In the genomic region with DNA sequence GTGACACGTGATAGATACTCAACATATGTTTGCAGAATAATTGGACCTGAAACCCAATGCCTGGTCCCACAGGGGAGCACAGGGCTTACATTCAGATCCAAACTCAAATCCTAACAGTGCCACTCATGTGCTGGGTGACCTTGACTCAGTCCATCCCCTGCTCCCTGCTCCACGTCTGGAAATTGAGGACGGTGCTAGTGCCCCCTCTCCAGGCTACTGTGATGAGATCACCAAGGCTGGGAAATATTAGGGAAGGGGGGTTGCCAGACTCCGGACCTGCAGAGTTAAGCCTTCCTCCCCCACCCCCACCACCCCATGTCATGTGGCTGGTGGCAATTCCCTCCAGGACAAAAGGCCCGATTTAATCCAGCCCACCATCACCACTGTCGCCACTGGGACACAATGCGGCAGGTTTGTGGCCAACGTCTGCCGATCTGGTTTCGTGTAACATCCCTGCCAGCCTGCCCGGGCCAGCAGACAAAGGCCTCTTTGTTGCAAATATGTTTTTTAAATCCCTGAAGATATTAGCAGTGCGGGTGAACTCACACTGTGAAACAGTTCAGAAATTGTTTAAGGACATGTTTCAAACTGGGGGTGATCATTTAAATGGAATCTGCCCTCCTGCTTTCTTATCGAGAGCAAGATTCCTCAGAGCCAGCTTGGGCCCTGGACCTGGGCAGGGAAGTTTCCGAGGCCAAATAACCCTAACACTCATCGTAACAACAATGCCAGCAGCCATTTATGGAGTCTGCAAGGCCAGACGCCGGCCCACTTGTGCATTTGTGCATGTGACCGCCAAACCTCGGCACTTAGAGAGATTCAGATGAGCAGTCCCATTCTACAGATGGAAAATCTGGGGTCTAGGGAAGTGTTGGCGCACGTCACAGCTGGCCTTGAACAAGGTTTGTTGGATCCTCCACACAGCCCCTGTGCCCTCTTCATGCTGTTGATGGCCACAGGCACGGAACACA, we compare ENCODE assay signal across 21 cellular contexts. TPM values are rescaled to one million over a fixed set of nuclear protein-coding genes. Genes with fewer than 3 reads are reported as not detected.
DNase-seq lines count a peak whose midpoint lies in the region; ATAC-seq, FAIRE-seq and TF ChIP-seq lines count a peak whose summit lies in the region.
"Had no signal": no experiment of that assay in that cellular context is flagged by ENCODE, and none has a peak within 500 bp of the region (broad histone marks: within the 10 kb centered on the region; RNA-seq: fewer than 3 reads in every experiment).

No MANE protein-coding gene starts in this region.

- ATAC-seq in HepG2 (peak; percentile 76), right lobe of liver (no peak), HG02884 (IDR thresholded peaks at IDR 0.05; ENCODE audit: unreplicated experiment) (no peak)
- ATAC-seq in central memory CD8-positive, alpha-beta T cell (replicated peaks; ENCODE audit: extremely low read depth, poor library complexity, severe bottlenecking), result no peak
- no peak for ATAC-seq in CD8-positive, alpha-beta T cell
- ATAC-seq: T-cell had no signal

- H3K9me3 Mint-ChIP-seq in central memory CD8-positive, alpha-beta T cell, result no peaks in the 10 kb centered on the region
- peaks cover 7% of the 10 kb centered on the region for H3K9me3 Mint-ChIP-seq in nephron
- H3K9me3 Mint-ChIP-seq in CD8-positive, alpha-beta T cell, result peaks cover 3% of the 10 kb centered on the region
- H3K9me3 Mint-ChIP-seq: activated naive CD4-positive, alpha-beta T cell treated with anti-CD3 and anti-CD28 coated beads, Interleukin-2, amount 10 ng/mL, durations not matched to agents 7 days and 5 days; CD4-positive, alpha-beta memory T cell had no signal

- DNase-seq in HepG2 (ENCODE audit: low spot score), result peak; percentile 52
- DNase-seq in right lobe of liver, result no peak
- no peak for DNase-seq in central memory CD8-positive, alpha-beta T cell (ENCODE audit: low spot score in 2 of 2)
- DNase-seq in NAMALWA (ENCODE audit: low spot score), result no peak
- DNase-seq in CD8-positive, alpha-beta T cell, result no peak
- no peak for DNase-seq in T-helper 1 cell
- DNase-seq: activated CD4-positive, alpha-beta T cell treated with anti-CD3 and anti-CD28 coated beads, Interleukin-2, amount 50 U/mL, for 48 hours; activated naive CD4-positive, alpha-beta T cell treated with anti-CD3 and anti-CD28 coated beads, Interleukin-2, amount 10 ng/mL, durations not matched to agents 7 days and 5 days; activated T-cell treated with anti-CD3 and anti-CD28 coated beads, Interleukin-2, amount 50 U/mL, for 1 hour; CD4-positive, alpha-beta memory T cell; NCI-H187 treated with DMSO at 0.1 percent for 48 hours; NCI-H774; nephron progenitor cell; sigmoid colon; stimulated activated CD4-positive, alpha-beta T cell treated with anti-CD3 and anti-CD28 coated beads, Interleukin-2, amount 100 ng/mL, for 24 hours; stomach; T-cell had no signal

- peaks cover 15% of the 10 kb centered on the region for H3K4me1 ChIP-seq in HepG2 (ENCODE audit: insufficient read depth, low read length)
- H3K4me1 ChIP-seq in right lobe of liver, result no peaks in the 10 kb centered on the region
- no peaks in the 10 kb centered on the region for H3K4me1 ChIP-seq in CD8-positive, alpha-beta T cell (ENCODE audit: insufficient read depth, low read length)
- H3K4me1 ChIP-seq: sigmoid colon, stomach had no signal

- H3K36me3 ChIP-seq in HepG2 (replicated peaks in 1 of 2; ENCODE audit: control insufficient read depth in 1 of 2, insufficient read depth in 2 of 2, low read length in 2 of 2) (no peaks in the 10 kb centered on the region), right lobe of liver (no peaks in the 10 kb centered on the region)
- no peaks in the 10 kb centered on the region for H3K36me3 ChIP-seq in CD8-positive, alpha-beta T cell (ENCODE audit: insufficient read depth, low read length)
- H3K36me3 ChIP-seq: sigmoid colon, stomach had no signal

- WGBS in HepG2 (ENCODE audit: low lambda C conversion rate), result 13% methylated on average over 19 of the region's 22 CpGs
- 86% methylated on average over 11 of the region's 22 CpGs for WGBS in right lobe of liver (ENCODE audit: insufficient coverage, low coverage, low lambda C conversion rate, missing lambda C conversion rate)

- TF ChIP-seq POLR2A in HepG2 (IDR thresholded peaks at IDR 0.05; ENCODE audit: insufficient read depth in 1 of 2, low read depth in 2 of 2, low read length in 2 of 2) (no peak), right lobe of liver (IDR thresholded peaks at IDR 0.05) (no peak)

- TF ChIP-seq EP300 in HepG2 (IDR thresholded peaks at IDR 0.05; ENCODE audit: low read depth in 2 of 2, low read length in 2 of 2), result no peak
- no peak for TF ChIP-seq EP300 in HepG2 (CRISPR knock-in tag; IDR thresholded peaks at IDR 0.05; ENCODE audit: borderline replicate concordance)

- no peak overlapping the region for H2AFZ ChIP-seq in HepG2 (ENCODE audit: low read length)

- no peaks in the 10 kb centered on the region for H3K27me3 ChIP-seq in HepG2 (ENCODE audit: control insufficient read depth in 1 of 2, insufficient read depth in 2 of 2, low read length in 2 of 2)
- no peaks in the 10 kb centered on the region for H3K27me3 ChIP-seq in right lobe of liver
- no peaks in the 10 kb centered on the region for H3K27me3 ChIP-seq in CD8-positive, alpha-beta T cell (ENCODE audit: insufficient read depth, low read length)
- H3K27me3 ChIP-seq: sigmoid colon, stomach had no signal

- H3K9me3 ChIP-seq in HepG2 (ENCODE audit: low read length) (no peaks in the 10 kb centered on the region), right lobe of liver (no peaks in the 10 kb centered on the region)
- H3K9me3 ChIP-seq in CD8-positive, alpha-beta T cell (ENCODE audit: low read length), result no peaks in the 10 kb centered on the region
- H3K9me3 ChIP-seq: sigmoid colon, stomach had no signal

- H3K4me1 Mint-ChIP-seq in central memory CD8-positive, alpha-beta T cell, result no peaks in the 10 kb centered on the region
- H3K4me1 Mint-ChIP-seq in nephron, result no peaks in the 10 kb centered on the region
- no peaks in the 10 kb centered on the region for H3K4me1 Mint-ChIP-seq in CD8-positive, alpha-beta T cell (ENCODE audit: low read depth)
- H3K4me1 Mint-ChIP-seq: activated naive CD4-positive, alpha-beta T cell treated with anti-CD3 and anti-CD28 coated beads, Interleukin-2, amount 10 ng/mL, durations not matched to agents 7 days and 5 days; CD4-positive, alpha-beta memory T cell; nephron progenitor cell; T-cell had no signal

- BruUV-seq in HepG2 (replicated peaks; lab: Mats Ljungman, UMichigan), result no TSS peak

- H3K4me3 Mint-ChIP-seq in central memory CD8-positive, alpha-beta T cell, result no peak overlapping the region
- H3K4me3 Mint-ChIP-seq in nephron, result no peak overlapping the region
- no peak overlapping the region for H3K4me3 Mint-ChIP-seq in CD8-positive, alpha-beta T cell
- H3K4me3 Mint-ChIP-seq: activated naive CD4-positive, alpha-beta T cell treated with anti-CD3 and anti-CD28 coated beads, Interleukin-2, amount 10 ng/mL, durations not matched to agents 7 days and 5 days; CD4-positive, alpha-beta memory T cell; nephron progenitor cell; T-cell had no signal

- no peak for TF ChIP-seq RAD21 in HepG2 (CRISPR knock-in tag; IDR thresholded peaks at IDR 0.05)

- H3K4me3 ChIP-seq in HepG2 (replicated peaks in 1 of 3; ENCODE audit: insufficient read depth in 1 of 3, low read depth in 2 of 3, low read length in 3 of 3), result peak overlapping the region in 2 of 3 experiments; percentile 14 to 50; a peak in 3 of 6 replicates
- no peak overlapping the region for H3K4me3 ChIP-seq in right lobe of liver
- H3K4me3 ChIP-seq in CD8-positive, alpha-beta T cell (ENCODE audit: low read depth, low read length), result no peak overlapping the region
- H3K4me3 ChIP-seq: lung, sigmoid colon, stomach had no signal

- TF ChIP-seq CTCF in HepG2 (CRISPR knock-in tag; IDR thresholded peaks at IDR 0.05), result peak; percentile 42; the same call in 1 of the 2 replicates
- TF ChIP-seq CTCF in right lobe of liver (IDR thresholded peaks at IDR 0.05), result no peak
- no peak for TF ChIP-seq CTCF in nephron (IDR thresholded peaks at IDR 0.05; ENCODE audit: unreplicated experiment in 3 of 3)
- no peak for TF ChIP-seq CTCF in CD8-positive, alpha-beta T cell (IDR thresholded peaks at IDR 0.05)

- intact Hi-C loops in HepG2 (cut with micrococcal nuclease; ENCODE audit: unreplicated experiment) (no loop called here), right lobe of liver (cut with DNase I) (no loop called here)
- intact Hi-C loops in CD8-positive, alpha-beta T cell (cut with DNase I, micrococcal nuclease), result no loop called here

- FAIRE-seq in HepG2 (lab: Jason Lieb, UNC), result no peak

- no peaks in the 10 kb centered on the region for H3K36me3 Mint-ChIP-seq in central memory CD8-positive, alpha-beta T cell (ENCODE audit: insufficient read depth)
- H3K36me3 Mint-ChIP-seq in nephron (ENCODE audit: low read depth), result no peaks in the 10 kb centered on the region
- H3K36me3 Mint-ChIP-seq in CD8-positive, alpha-beta T cell, result no peaks in the 10 kb centered on the region
- H3K36me3 Mint-ChIP-seq: T-cell had no signal

- H3K9ac ChIP-seq in HepG2 (ENCODE audit: insufficient read depth, low read depth, low read length), result peak overlapping the region; percentile 16

- in situ Hi-C loops in HepG2 (cut with HindIII; ENCODE audit: extremely low pct_ligation_motif_present, low pct_unique_long_range_greater_than_20kb), result loop anchor here (25.0 kb wide), 1 partner anchor 1059 kb away; no protein-coding TSS in a partner anchor

- H3K4me2 ChIP-seq in HepG2 (ENCODE audit: low read depth, low read length), result peak overlapping the region; percentile 63

- no peaks in the 10 kb centered on the region for H3K79me2 ChIP-seq in HepG2 (ENCODE audit: insufficient read depth, low read length)

- H3K27ac ChIP-seq in HepG2 (ENCODE audit: extremely low read length, insufficient read depth, low read length) (no peak overlapping the region), right lobe of liver (no peak overlapping the region)
- no peak overlapping the region for H3K27ac ChIP-seq in CD8-positive, alpha-beta T cell (ENCODE audit: low read depth, low read length)
- H3K27ac ChIP-seq: sigmoid colon, stomach, VCaP had no signal

- no peaks in the 10 kb centered on the region for H4K20me1 ChIP-seq in HepG2 (ENCODE audit: insufficient read depth, low read length)

- POLR2A ChIA-PET in HepG2 (lab: Yijun Ruan, JAX), result no interaction called here
- POLR2A ChIA-PET in CD8-positive, alpha-beta T cell (lab: Charles Lee), result no interaction called here

- CTCF ChIA-PET in HepG2 (lab: Yijun Ruan, JAX; ENCODE audit: low intra/inter-chr PET ratio, low total read pairs), result no interaction called here
- CTCF ChIA-PET in CD8-positive, alpha-beta T cell (lab: Charles Lee), result no interaction called here

- peaks cover 14% of the 10 kb centered on the region for H3K27me3 Mint-ChIP-seq in central memory CD8-positive, alpha-beta T cell
- H3K27me3 Mint-ChIP-seq in nephron (ENCODE audit: low read depth), result peaks cover 8% of the 10 kb centered on the region
- peaks cover 5% of the 10 kb centered on the region for H3K27me3 Mint-ChIP-seq in CD8-positive, alpha-beta T cell (ENCODE audit: low read depth)

- H3K27ac Mint-ChIP-seq in central memory CD8-positive, alpha-beta T cell (ENCODE audit: low read depth), result peak overlapping the region; percentile 8
- peak overlapping the region; percentile 59 to 81 (median 63) for H3K27ac Mint-ChIP-seq in nephron
- no peak overlapping the region for H3K27ac Mint-ChIP-seq in CD8-positive, alpha-beta T cell
- H3K27ac Mint-ChIP-seq: activated naive CD4-positive, alpha-beta T cell treated with anti-CD3 and anti-CD28 coated beads, Interleukin-2, amount 10 ng/mL, durations not matched to agents 7 days and 5 days; nephron progenitor cell; T-cell had no signal

RNA-seq across cellular contexts. Expression of a gene that starts 19.6 kb away (rescaled TPM):
- total RNA-seq in HepG2 (2016; rRNA removed; fragmentation: Illumina TruSeq; extraction: Trizol), result not detected in 2 replicates
- not detected in 2 replicates for total RNA-seq in HepG2 (2016; cell fraction: cytosol; rRNA removed; fragmentation: Illumina TruSeq; extraction: Trizol; ENCODE audit: low read depth)
- total RNA-seq in HepG2 (2016; cell fraction: insoluble cytoplasmic fraction; rRNA removed; fragmentation: Illumina TruSeq; extraction: Trizol), result 0.02 TPM in 1 of 2 replicates, not detected in the other
- total RNA-seq in HepG2 (2016; cell fraction: membrane; rRNA removed; fragmentation: Illumina TruSeq; extraction: Trizol), result not detected in 2 replicates
- total RNA-seq in HepG2 (2016; cell fraction: nucleus; rRNA removed; fragmentation: Illumina TruSeq; extraction: Trizol), result not detected in 2 replicates
- 0.01 and 0.09 TPM in 2 replicates for polyA plus RNA-seq in HepG2 (2011; rRNA removed)
- polyA plus RNA-seq in HepG2 (2011; cell fraction: cytosol; rRNA removed), result 0.01 and 0.03 TPM in 2 replicates
- polyA plus RNA-seq in HepG2 (2011; cell fraction: nucleus; rRNA removed), result 0.03 and 0.05 TPM in 2 replicates
- polyA plus RNA-seq in HepG2 (2012), result 0.03 and 0.04 TPM in 2 replicates
- polyA plus RNA-seq in HepG2 (2016; cell fraction: cytosol; fragmentation: Illumina TruSeq; extraction: Trizol; ENCODE audit: low read depth), result not detected in 2 replicates
- polyA plus RNA-seq in HepG2 (2016; cell fraction: insoluble cytoplasmic fraction; fragmentation: Illumina TruSeq; extraction: Trizol; ENCODE audit: low read depth), result not detected in 2 replicates
- polyA plus RNA-seq in HepG2 (2016; cell fraction: membrane; fragmentation: Illumina TruSeq; extraction: Trizol; ENCODE audit: low read depth), result not detected in 2 replicates
- polyA plus RNA-seq in HepG2 (2016; cell fraction: nucleus; fragmentation: Illumina TruSeq; extraction: Trizol; ENCODE audit: insufficient read depth, low read depth), result 0.11 TPM in 1 of 2 replicates, not detected in the other
- 0.44 and 10.0 TPM in 2 replicates for polyA minus RNA-seq in HepG2 (2011; rRNA and poly(A)+ RNA removed; ENCODE audit: low replicate concordance)
- polyA minus RNA-seq in HepG2 (2011; cell fraction: cytosol; rRNA and poly(A)+ RNA removed), result not detected in 2 replicates
- polyA minus RNA-seq in HepG2 (2011; cell fraction: nucleus; rRNA and poly(A)+ RNA removed), result under 0.01 and 0.13 TPM in 2 replicates
- under 1 TPM; 0.10 to 0.77 (median 0.46) TPM for total RNA-seq in right lobe of liver
- total RNA-seq in CD8-positive, alpha-beta T cell, result under 1 TPM; 0.36 to 0.38 TPM

Comparison
In these comparisons a context has a peak if more than half of its experiments do, and no peak if none do; other contexts are left out.
1. H3K4me3 ChIP-seq: peak in HepG2 (2 of 3); none in right lobe of liver (0 of 3) and CD8-positive, alpha-beta T cell (single experiment).